25 cellular contexts compared by ENCODE assay signal in genomic region chr2:18490901-18491300, GRCh38.
DNase-seq lines count a peak whose midpoint lies in the region; ATAC-seq, FAIRE-seq and TF ChIP-seq lines count a peak whose summit lies in the region.
"Had no signal": no experiment of that assay in that cellular context is flagged by ENCODE, and none has a peak within 500 bp of the region (broad histone marks: within the 10 kb centered on the region; RNA-seq: fewer than 3 reads in every experiment).

No MANE protein-coding gene starts in this region.

- WGBS in mammary epithelial cell (ENCODE audit: low coverage, missing lambda C conversion rate): 34% methylated on average over 2 of the region's 2 CpGs
- WGBS in suprapubic skin: 17% methylated on average over 2 of the region's 2 CpGs

- in situ Hi-C loops in mammary epithelial cell (cut with MboI; ENCODE audit: low sequenced_read_pairs in 2 of 2): no loop called here

- H3K27me3 ChIP-seq in mammary epithelial cell (ENCODE audit: insufficient read depth, low read length): peaks cover 3% of the 10 kb centered on the region
- H3K27me3 ChIP-seq in suprapubic skin: no peaks in the 10 kb centered on the region
- H3K27me3 ChIP-seq: BLaER1 treated with 17β-estradiol and CSF1 and Interleukin-3, amounts not matched to agents 10 nM and 100 nM had no signal

- H3K9ac ChIP-seq in mammary epithelial cell (ENCODE audit: insufficient read depth, low read length): no peak overlapping the region
- H3K9ac ChIP-seq in kidney (ENCODE audit: low read length in 2 of 2): no peak overlapping the region
- H3K9ac ChIP-seq: BLaER1 treated with 17β-estradiol and CSF1 and Interleukin-3, amounts not matched to agents 10 nM and 100 nM had no signal

- H3K9me3 Mint-ChIP-seq in MCF 10A (ENCODE audit: unreplicated experiment): no peaks in the 10 kb centered on the region
- H3K9me3 Mint-ChIP-seq: CD4-positive, alpha-beta T cell; CD8-positive, alpha-beta T cell had no signal

- FAIRE-seq in kidney (lab: Jason Lieb, UNC): peak; percentile 3
- FAIRE-seq: A549, D721Med, GM12878, GM12892, GM18507 had no signal

- no peaks in the 10 kb centered on the region for H3K36me3 Mint-ChIP-seq in MCF 10A (ENCODE audit: insufficient read depth, unreplicated experiment)
- H3K36me3 Mint-ChIP-seq: CD8-positive, alpha-beta T cell had no signal

- peaks cover 28% of the 10 kb centered on the region for H3K27me3 Mint-ChIP-seq in MCF 10A (ENCODE audit: insufficient read depth, unreplicated experiment)

- CTCF ChIA-PET in MCF 10A (lab: Yijun Ruan, JAX): interaction anchor here (1.1 kb wide), 1 partner anchor 103 kb away, joined by 3 read pairs; no protein-coding TSS in a partner anchor
- CTCF ChIA-PET in mammary epithelial cell (lab: Charles Lee; ENCODE audit: low non-redundant PET): no interaction called here

- H3K79me2 ChIP-seq in mammary epithelial cell (ENCODE audit: insufficient read depth, low read length): no peaks in the 10 kb centered on the region

- dilution Hi-C loops in mammary epithelial cell (cut with HindIII; ENCODE audit: low sequenced_read_pairs): no loop called here

- H3K4me2 ChIP-seq in mammary epithelial cell (ENCODE audit: insufficient read depth, low read depth, low read length): no peak overlapping the region
- H3K4me2 ChIP-seq: A549; BLaER1 treated with 17β-estradiol and CSF1 and Interleukin-3, amounts not matched to agents 10 nM and 100 nM had no signal

- POLR2A ChIA-PET in MCF 10A (lab: Yijun Ruan, JAX): no interaction called here

- BruUV-seq in MCF 10A (replicated peaks; lab: Mats Ljungman, UMichigan): no TSS peak
- no TSS peak for BruUV-seq in mammary epithelial cell (replicated peaks; lab: Mats Ljungman, UMichigan)

- H3K9me3 ChIP-seq in mammary epithelial cell (replicated peaks; ENCODE audit: insufficient read depth, low read length) (no peaks in the 10 kb centered on the region), kidney (ENCODE audit: control insufficient read depth in 1 of 2, low read length in 2 of 2) (no peaks in the 10 kb centered on the region), suprapubic skin (no peaks in the 10 kb centered on the region)
- H3K9me3 ChIP-seq: A549, Caco-2 had no signal

- TF ChIP-seq EP300 in suprapubic skin (IDR thresholded peaks at IDR 0.05): no peak

- no peak overlapping the region for H2AFZ ChIP-seq in mammary epithelial cell (ENCODE audit: low read depth, low read length)

- H3K27ac ChIP-seq in mammary epithelial cell (ENCODE audit: insufficient read depth, low read depth, low read length) (no peak overlapping the region), kidney (ENCODE audit: low read depth in 2 of 2, low read length in 2 of 2) (no peak overlapping the region), suprapubic skin (peak overlapping the region; percentile 49)
- H3K27ac ChIP-seq: 22Rv1; A549; BLaER1 treated with 17β-estradiol and CSF1 and Interleukin-3, amounts not matched to agents 10 nM and 100 nM; C4-2B had no signal

- ATAC-seq in HG02938 (IDR thresholded peaks at IDR 0.05; ENCODE audit: unreplicated experiment) (no peak), GM21360 (IDR thresholded peaks at IDR 0.05; ENCODE audit: unreplicated experiment) (no peak)
- ATAC-seq: A549; CD8-positive, alpha-beta T cell; GM12878 had no signal

- peak overlapping the region; percentile 3 for H3K27ac Mint-ChIP-seq in MCF 10A (ENCODE audit: low read depth, unreplicated experiment)
- H3K27ac Mint-ChIP-seq: B cell; CD4-positive, alpha-beta T cell; CD8-positive, alpha-beta T cell had no signal

- H3K4me3 ChIP-seq in mammary epithelial cell (replicated peaks in 1 of 3; ENCODE audit: insufficient read depth in 1 of 3, low read depth in 2 of 3, low read length in 3 of 3) (no peak overlapping the region), kidney (ENCODE audit: low read length in 2 of 2) (no peak overlapping the region), suprapubic skin (no peak overlapping the region)
- H3K4me3 ChIP-seq: A549; BLaER1 treated with 17β-estradiol and CSF1 and Interleukin-3, amounts not matched to agents 10 nM and 100 nM; GM12878 had no signal

- DNase-seq in MCF 10A (ENCODE audit: unreplicated experiment): no peak
- DNase-seq in mammary epithelial cell: no peak
- peak; percentile 66 for DNase-seq in fibroblast of peridontal ligament (ENCODE audit: extremely low read depth)
- no peak for DNase-seq in kidney
- no peak for DNase-seq in suprapubic skin (ENCODE audit: low spot score in 2 of 2)
- DNase-seq in T-helper 9 cell: no peak
- DNase-seq: AML-193; Caco-2; Calu3; CD4-positive, alpha-beta T cell; CD8-positive, alpha-beta T cell; DND-41; EL; GDM1 had no signal

- intact Hi-C loops in MCF 10A (cut with micrococcal nuclease) (no loop called here), mammary epithelial cell (cut with micrococcal nuclease) (no loop called here), kidney (cut with DNase I) (no loop called here)

- no peak overlapping the region for H3K4me3 Mint-ChIP-seq in MCF 10A (ENCODE audit: unreplicated experiment)
- H3K4me3 Mint-ChIP-seq: B cell; CD4-positive, alpha-beta T cell; CD8-positive, alpha-beta T cell had no signal

- H3K4me1 Mint-ChIP-seq in MCF 10A (ENCODE audit: insufficient read depth, unreplicated experiment): peaks cover 6% of the 10 kb centered on the region
- H3K4me1 Mint-ChIP-seq: B cell had no signal

- TF ChIP-seq CTCF in MCF 10A (IDR thresholded peaks at IDR 0.05; ENCODE audit: unreplicated experiment) (no peak), mammary epithelial cell (conservative IDR thresholded peaks at IDR 0.05 in 1 of 2, IDR thresholded peaks at IDR 0.05 in 1 of 2; ENCODE audit: extremely low read depth in 1 of 2, insufficient read depth in 1 of 2, low read depth in 1 of 2, low read length in 2 of 2) (no peak), kidney (IDR thresholded peaks at IDR 0.05; ENCODE audit: borderline replicate concordance, extremely low read depth, insufficient read depth) (no peak), suprapubic skin (IDR thresholded peaks at IDR 0.05) (no peak)

- H3K36me3 ChIP-seq in mammary epithelial cell (ENCODE audit: insufficient read depth, low read length) (no peaks in the 10 kb centered on the region), kidney (ENCODE audit: control insufficient read depth in 1 of 2, insufficient read depth in 2 of 2, low read length in 2 of 2) (no peaks in the 10 kb centered on the region), suprapubic skin (no peaks in the 10 kb centered on the region)
- H3K36me3 ChIP-seq: BLaER1 treated with 17β-estradiol and CSF1 and Interleukin-3, amounts not matched to agents 10 nM and 100 nM had no signal

- no peak for TF ChIP-seq POLR2A in suprapubic skin (IDR thresholded peaks at IDR 0.05)

- H4K20me1 ChIP-seq in mammary epithelial cell (ENCODE audit: insufficient read depth, low read length): no peaks in the 10 kb centered on the region
- H4K20me1 ChIP-seq: BLaER1 treated with 17β-estradiol and CSF1 and Interleukin-3, amounts not matched to agents 10 nM and 100 nM had no signal

- H3K4me1 ChIP-seq in mammary epithelial cell (ENCODE audit: insufficient read depth, low read length): no peaks in the 10 kb centered on the region
- no peaks in the 10 kb centered on the region for H3K4me1 ChIP-seq in kidney (ENCODE audit: control insufficient read depth in 1 of 2, insufficient read depth in 1 of 2, low read depth in 1 of 2, low read length in 2 of 2)
- H3K4me1 ChIP-seq in suprapubic skin: no peaks in the 10 kb centered on the region
- H3K4me1 ChIP-seq: A549, Caco-2 had no signal
